Comparison of ENCODE assay signal across 22 cellular contexts in genomic region chr20:2224246-2224645, GRCh38.
"Had no signal": no experiment of that assay in that cellular context is flagged by ENCODE, and none has a peak within 500 bp of the region (broad histone marks: within the 10 kb centered on the region; RNA-seq: fewer than 3 reads in every experiment).

No MANE protein-coding gene starts in this region.

- H3K27me3 ChIP-seq: dorsolateral prefrontal cortex, esophagus muscularis mucosa, hepatocyte, spleen, testis, tibial nerve, upper lobe of right lung had no signal

- H3K27me3 Mint-ChIP-seq: stimulated activated naive CD8-positive, alpha-beta T cell treated with anti-CD3 and anti-CD28 coated beads, Interleukin-15, amount 100 ng/mL, for 72 hours had no signal

- DNase-seq: cortex of kidney; dorsolateral prefrontal cortex; effector CD8-positive, alpha-beta T cell; foreskin keratinocyte; head of caudate nucleus; kidney glomerular epithelial cell; mesendoderm; naive B cell; posterior cingulate gyrus; spleen; stimulated activated CD4-positive, alpha-beta T cell treated with anti-CD3 and anti-CD28 coated beads, Interleukin-2, amount 100 ng/mL, for 24 hours; stimulated activated CD4-positive, alpha-beta T cell treated with anti-CD3 and anti-CD28 coated beads, Interleukin-4, amount 100 ng/mL, for 4 hours; stimulated activated naive B cell treated with anti-CD40 and anti-IgM and Interleukin-4, amounts not matched to agents 10 μg/mL and 1 μg/mL and 100 μg/mL, for 72 hours; stimulated activated naive CD8-positive, alpha-beta T cell treated with anti-CD3 and anti-CD28 coated beads, Interleukin-15, amount 100 ng/mL, for 72 hours; testis; upper lobe of right lung had no signal

- H3K9me3 ChIP-seq: testis, upper lobe of right lung had no signal

- H3K79me2 ChIP-seq: hepatocyte had no signal

- H3K4me3 ChIP-seq: dorsolateral prefrontal cortex, esophagus muscularis mucosa, hepatocyte, spleen, testis, tibial nerve, upper lobe of right lung had no signal

- H2AFZ ChIP-seq: hepatocyte had no signal

- H3K36me3 ChIP-seq: esophagus muscularis mucosa, spleen, tibial nerve, upper lobe of right lung had no signal

- H3K36me3 Mint-ChIP-seq: naive B cell had no signal

- H3K4me1 Mint-ChIP-seq: naive B cell; nephron; stimulated activated naive CD8-positive, alpha-beta T cell treated with anti-CD3 and anti-CD28 coated beads, Interleukin-15, amount 100 ng/mL, for 72 hours had no signal

- H3K4me2 ChIP-seq: hepatocyte had no signal

- ATAC-seq: foreskin keratinocyte; sciatic nerve; stimulated activated naive B cell treated with anti-CD40 and anti-IgM and Interleukin-4, amounts not matched to agents 10 μg/mL and 1 μg/mL and 100 μg/mL, for 72 hours; stimulated activated naive CD8-positive, alpha-beta T cell treated with anti-CD3 and anti-CD28 coated beads, Interleukin-15, amount 100 ng/mL, for 72 hours; upper lobe of right lung had no signal

- H3K27ac ChIP-seq: dorsolateral prefrontal cortex, epithelial cell of prostate, esophagus muscularis mucosa, foreskin keratinocyte, hepatocyte, testis, tibial nerve, upper lobe of right lung had no signal

- H3K4me1 ChIP-seq: esophagus muscularis mucosa, foreskin keratinocyte, testis, tibial nerve, upper lobe of right lung had no signal

- H3K27ac Mint-ChIP-seq: naive B cell; nephron; stimulated activated naive B cell treated with anti-CD40 and anti-IgM and Interleukin-4, amounts not matched to agents 10 μg/mL and 1 μg/mL and 100 μg/mL, for 72 hours; stimulated activated naive CD8-positive, alpha-beta T cell treated with anti-CD3 and anti-CD28 coated beads, Interleukin-15, amount 100 ng/mL, for 72 hours had no signal

- H3K4me3 Mint-ChIP-seq: naive B cell; nephron; stimulated activated naive B cell treated with anti-CD40 and anti-IgM and Interleukin-4, amounts not matched to agents 10 μg/mL and 1 μg/mL and 100 μg/mL, for 72 hours; stimulated activated naive CD8-positive, alpha-beta T cell treated with anti-CD3 and anti-CD28 coated beads, Interleukin-15, amount 100 ng/mL, for 72 hours had no signal
